Comparison of ENCODE assay signal across 8 cellular contexts in the genomic region with DNA sequence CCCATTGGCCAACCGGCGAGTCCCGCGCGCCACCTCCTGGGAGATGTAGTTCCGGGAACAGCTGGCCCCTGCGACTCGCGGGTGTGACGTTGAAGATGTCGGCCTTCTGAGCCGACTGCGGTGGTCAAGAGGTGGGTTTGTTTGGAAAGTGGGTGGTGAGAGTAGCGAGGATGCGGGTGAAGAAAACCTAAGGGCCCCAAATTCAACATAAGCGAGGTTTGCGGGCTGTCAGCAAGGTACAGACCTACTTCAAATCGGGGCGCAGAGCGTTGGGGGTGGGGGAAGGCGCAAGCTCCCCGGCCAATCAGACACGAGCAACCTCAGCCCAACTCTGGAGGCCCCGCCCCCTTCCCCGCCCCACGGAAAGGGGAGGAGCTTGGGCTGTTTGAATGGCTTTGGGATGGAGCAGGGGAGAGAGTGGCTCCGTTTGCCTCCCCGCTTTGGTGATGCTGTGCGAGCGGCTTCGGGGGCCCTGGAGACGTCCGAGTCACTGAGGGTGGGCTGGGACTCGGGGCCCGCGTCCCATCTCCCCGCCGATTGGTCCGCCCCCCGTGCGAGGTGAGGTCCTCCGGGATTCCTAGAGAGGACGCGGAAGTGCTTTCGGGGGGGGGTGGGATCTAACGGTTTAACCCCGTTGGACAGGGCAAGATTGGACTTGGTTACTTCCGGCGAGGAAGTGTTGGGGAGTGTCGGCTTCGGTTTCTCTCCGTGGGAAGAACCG. TPM values are rescaled to one million over a fixed set of nuclear protein-coding genes. Genes with fewer than 3 reads are reported as not detected.
DNase-seq lines count a peak whose midpoint lies in the region; ATAC-seq and TF ChIP-seq lines count a peak whose summit lies in the region.

Gene ZKSCAN5, plus strand, starts transcription at position 60 of the 721 bp plus-strand sequence. CDS start 1,383 bp downstream, outside the sequence.

- H3K4me1 ChIP-seq in spleen, result peaks cover 27 to 67% (median 48%) of the 10 kb centered on the region in 6 donors

- intact Hi-C loops in spleen (cut with DNase I; ENCODE audit: low total_unique reads), result loop anchor here (5.0 kb wide), 1 partner anchor 48 kb away; the partner anchor contains the start of gene FAM200A

- peak; percentile 94 for DNase-seq in AG08396 (ENCODE audit: low spot score)
- DNase-seq in NCI-H226, result peak; percentile 95
- peak; percentile 97 for DNase-seq in WTC11 (ENCODE audit: low spot score)
- DNase-seq in caudate nucleus (lab: John Stamatoyannopoulos, UW), result peak; percentile 88 to 100 (median 98)
- DNase-seq in inferior parietal cortex (ENCODE audit: extremely low spot score), result peak; percentile 97
- peak; percentile 98 for DNase-seq in spleen

- no peaks in the 10 kb centered on the region for H3K27me3 Mint-ChIP-seq in WTC11 (ENCODE audit: low read depth)

- H3K36me3 ChIP-seq in spleen, result peaks cover 0 to 9% (median 0%) of the 10 kb centered on the region in 6 donors

- H3K27me3 ChIP-seq in spleen (replicated peaks in 1 of 7), result no peaks in the 10 kb centered on the region

- peaks cover 19% of the 10 kb centered on the region for H3K4me1 Mint-ChIP-seq in WTC11

- ATAC-seq in HG03175 (IDR thresholded peaks at IDR 0.05; ENCODE audit: unreplicated experiment) (peak; percentile 80), WTC11 (peak; percentile 76)

- 0% methylated on average over 23 to 53 of the region's 53 CpGs for WGBS in spleen, 5 donors

- CTCF ChIA-PET in WTC11 (lab: Charles Lee), result interaction anchor here (1.0 to 1.7 kb wide), 8 partner anchors 19 to 486 kb away, joined by 3 to 11 read pairs (median 4); partner anchors contain the start of genes FAM200A and ZSCAN25

- TF ChIP-seq POLR2A in GM18951 (IDR thresholded peaks at IDR 0.05; ENCODE audit: extremely low read depth, insufficient read depth, insufficient read length) (peak; percentile 69), spleen (IDR thresholded peaks at IDR 0.05) (peak in 2 of 3 donors; percentile 10 to 37)

- H3K9me3 Mint-ChIP-seq in WTC11, result peaks cover 10% of the 10 kb centered on the region

- H3K4me3 Mint-ChIP-seq in WTC11, result peak within 1 kb of the TSS; percentile 91

- H3K36me3 Mint-ChIP-seq in WTC11, result peaks cover 6% of the 10 kb centered on the region

- H3K4me3 ChIP-seq in spleen, result peak within 1 kb of the TSS; percentile 60 to 98 (median 84)

- peak within 1 kb of the TSS; percentile 97 for H3K27ac Mint-ChIP-seq in WTC11

- in situ Hi-C loops in GM18951 (cut with MboI; ENCODE audit: low sequenced_read_pairs, unreplicated experiment), result no loop called here

- no peaks in the 10 kb centered on the region for H3K9me3 ChIP-seq in spleen

- POLR2A ChIA-PET in WTC11 (lab: Charles Lee), result interaction anchor here (0.6 to 1.3 kb wide), 5 partner anchors 11 to 111 kb away, joined by 3 to 5 read pairs (median 4); partner anchors contain the start of genes BUD31, FAM200A, PDAP1 and ZSCAN25

- TF ChIP-seq CTCF in WTC11 (IDR thresholded peaks at IDR 0.05) (no peak), spleen (IDR thresholded peaks at IDR 0.05 in 8 of 11, conservative IDR thresholded peaks at IDR 0.05 in 3 of 11) (peak in 3 of 11 experiments; percentile 18 to 35 (median 29))

- H3K27ac ChIP-seq in caudate nucleus (ENCODE audit: low read depth, low read length) (peak within 1 kb of the TSS; percentile 99), spleen (peak within 1 kb of the TSS; percentile 77 to 97 (median 96))

TF ChIP-seq in WTC11, 78 proteins besides CTCF, POLR2A, EP300 and RAD21 (continues in another document):
- TF ChIP-seq ZNF232 (CRISPR knock-in tag; IDR thresholded peaks at IDR 0.05), result no peak
- no peak for TF ChIP-seq HMGA2 (CRISPR knock-in tag; IDR thresholded peaks at IDR 0.05)
- TF ChIP-seq ATF3 (CRISPR knock-in tag; conservative IDR thresholded peaks at IDR 0.05), result no peak
- TF ChIP-seq ZNF219 (CRISPR knock-in tag; IDR thresholded peaks at IDR 0.05; ENCODE audit: borderline replicate concordance), result no peak
- peak; percentile 65; the same call in 1 of the 2 replicates for TF ChIP-seq GABPB1 (CRISPR knock-in tag; IDR thresholded peaks at IDR 0.05)
- no peak for TF ChIP-seq NFE2L1 (CRISPR knock-in tag; IDR thresholded peaks at IDR 0.05)
- TF ChIP-seq ZNF671 (CRISPR knock-in tag; IDR thresholded peaks at IDR 0.05), result no peak
- 0 out of 2 replicates have a peak, but pooled peaks have one; percentile 74 for TF ChIP-seq FOXK1 (CRISPR knock-in tag; IDR thresholded peaks at IDR 0.05)
- TF ChIP-seq NFYB (CRISPR knock-in tag; conservative IDR thresholded peaks at IDR 0.05; ENCODE audit: low read depth), result peak; percentile 12; the same call in 1 of the 2 replicates
- no peak for TF ChIP-seq NR3C1 (CRISPR knock-in tag; conservative IDR thresholded peaks at IDR 0.05; ENCODE audit: low read depth)
- peak; percentile 90 for TF ChIP-seq MYBL2 (CRISPR knock-in tag; IDR thresholded peaks at IDR 0.05)
- TF ChIP-seq, protein P1, sequence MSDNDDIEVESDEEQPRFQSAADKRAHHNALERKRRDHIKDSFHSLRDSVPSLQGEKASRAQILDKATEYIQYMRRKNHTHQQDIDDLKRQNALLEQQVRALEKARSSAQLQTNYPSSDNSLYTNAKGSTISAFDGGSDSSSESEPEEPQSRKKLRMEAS (CRISPR knock-in tag; IDR thresholded peaks at IDR 0.05), result peak; percentile 29; the same call in 1 of the 2 replicates
- peak; percentile 73; the same call in 1 of the 2 replicates for TF ChIP-seq SP1 (CRISPR knock-in tag; conservative IDR thresholded peaks at IDR 0.05)
- TF ChIP-seq ZNF281 (CRISPR knock-in tag; IDR thresholded peaks at IDR 0.05), result 0 out of 2 replicates have a peak, but pooled peaks have one; percentile 47
- TF ChIP-seq, protein P2, sequence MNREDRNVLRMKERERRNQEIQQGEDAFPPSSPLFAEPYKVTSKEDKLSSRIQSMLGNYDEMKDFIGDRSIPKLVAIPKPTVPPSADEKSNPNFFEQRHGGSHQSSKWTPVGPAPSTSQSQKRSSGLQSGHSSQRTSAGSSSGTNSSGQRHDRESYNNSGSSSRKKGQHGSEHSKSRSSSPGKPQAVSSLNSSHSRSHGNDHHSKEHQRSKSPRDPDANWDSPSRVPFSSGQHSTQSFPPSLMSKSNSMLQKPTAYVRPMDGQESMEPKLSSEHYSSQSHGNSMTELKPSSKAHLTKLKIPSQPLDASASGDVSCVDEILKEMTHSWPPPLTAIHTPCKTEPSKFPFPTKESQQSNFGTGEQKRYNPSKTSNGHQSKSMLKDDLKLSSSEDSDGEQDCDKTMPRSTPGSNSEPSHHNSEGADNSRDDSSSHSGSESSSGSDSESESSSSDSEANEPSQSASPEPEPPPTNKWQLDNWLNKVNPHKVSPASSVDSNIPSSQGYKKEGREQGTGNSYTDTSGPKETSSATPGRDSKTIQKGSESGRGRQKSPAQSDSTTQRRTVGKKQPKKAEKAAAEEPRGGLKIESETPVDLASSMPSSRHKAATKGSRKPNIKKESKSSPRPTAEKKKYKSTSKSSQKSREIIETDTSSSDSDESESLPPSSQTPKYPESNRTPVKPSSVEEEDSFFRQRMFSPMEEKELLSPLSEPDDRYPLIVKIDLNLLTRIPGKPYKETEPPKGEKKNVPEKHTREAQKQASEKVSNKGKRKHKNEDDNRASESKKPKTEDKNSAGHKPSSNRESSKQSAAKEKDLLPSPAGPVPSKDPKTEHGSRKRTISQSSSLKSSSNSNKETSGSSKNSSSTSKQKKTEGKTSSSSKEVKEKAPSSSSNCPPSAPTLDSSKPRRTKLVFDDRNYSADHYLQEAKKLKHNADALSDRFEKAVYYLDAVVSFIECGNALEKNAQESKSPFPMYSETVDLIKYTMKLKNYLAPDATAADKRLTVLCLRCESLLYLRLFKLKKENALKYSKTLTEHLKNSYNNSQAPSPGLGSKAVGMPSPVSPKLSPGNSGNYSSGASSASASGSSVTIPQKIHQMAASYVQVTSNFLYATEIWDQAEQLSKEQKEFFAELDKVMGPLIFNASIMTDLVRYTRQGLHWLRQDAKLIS (CRISPR knock-in tag; IDR thresholded peaks at IDR 0.05; ENCODE audit: borderline replicate concordance), result no peak
- TF ChIP-seq RORB (CRISPR knock-in tag; IDR thresholded peaks at IDR 0.05), result no peak
- peak; percentile 35; the same call in 1 of the 2 replicates for TF ChIP-seq TEAD1 (CRISPR knock-in tag; IDR thresholded peaks at IDR 0.05)
- TF ChIP-seq ZNF263 (CRISPR knock-in tag; IDR thresholded peaks at IDR 0.05; ENCODE audit: low read depth), result no peak

RNA-seq across cellular contexts. Expression of gene ZKSCAN5, which starts in this region (rescaled TPM):
- total RNA-seq in WTC11 (2021) (14.5 to 15.7 TPM (median 15.5 TPM) in 3 replicates), spleen (10 to 100 TPM in 3 of 7 donors, 1 to 10 TPM in 4; 7.5 to 12.2 (median 9.2) TPM)
- polyA plus RNA-seq in spleen, result 1 to 10 TPM; 2.9 to 3.6 (median 3.0) TPM

Comparison
In these comparisons a context has a peak if more than half of its experiments do, and no peak if none do; other contexts are left out.
1. Peak in every context shown above with its lines: DNase-seq, ATAC-seq, H3K4me3 ChIP-seq and H3K27ac ChIP-seq.